In genomic region chr1:4131734-4132133, GRCh38 we compare ENCODE assay signal across 8 cellular contexts.
"Had no signal": no experiment of that assay in that cellular context is flagged by ENCODE, and none has a peak within 500 bp of the region (broad histone marks: within the 10 kb centered on the region; RNA-seq: fewer than 3 reads in every experiment).

No MANE protein-coding gene starts in this region.

- DNase-seq: GDM1, GF-D8 had no signal

- H3K4me3 ChIP-seq: GM12878 had no signal

- FAIRE-seq: G401.6, GM12878, GM12891, GM12892, GM18507, GM19239 had no signal

- ATAC-seq: GM12878 had no signal
